In genomic region chr11:78646564-78647185, GRCh38 we compare ENCODE assay signal across 8 cellular contexts.
A peak's percentile ranks its signal among the peaks of the same experiment; 100 is the strongest.
DNase-seq lines count a peak whose midpoint lies in the region; ATAC-seq and TF ChIP-seq lines count a peak whose summit lies in the region.

No MANE protein-coding gene starts in this region.

- H3K4me1 ChIP-seq in mucosa of descending colon (ENCODE audit: low read depth) (no peaks in the 10 kb centered on the region), testis (no peaks in the 10 kb centered on the region)

- ATAC-seq in HG02759 (IDR thresholded peaks at IDR 0.05; ENCODE audit: unreplicated experiment) (peak; percentile 59), mucosa of descending colon (peak; percentile 86), GM21447 (IDR thresholded peaks at IDR 0.05; ENCODE audit: unreplicated experiment) (no peak)

- H3K27me3 ChIP-seq in dorsolateral prefrontal cortex (peaks cover 0 to 3% (median 0%) of the 10 kb centered on the region in 45 donors), testis (no peaks in the 10 kb centered on the region)

- H3K27ac ChIP-seq in dorsolateral prefrontal cortex: no peak overlapping the region
- H3K27ac ChIP-seq in testis: no peak overlapping the region

- TF ChIP-seq POLR2A in testis (IDR thresholded peaks at IDR 0.05): no peak

- TF ChIP-seq CTCF in dorsolateral prefrontal cortex (IDR thresholded peaks at IDR 0.05 in 54 of 56, conservative IDR thresholded peaks at IDR 0.05 in 2 of 56; ENCODE audit: low read depth in 1 of 56, partially characterized antibody in 56 of 56): peak; percentile 65 to 89 (median 80)
- TF ChIP-seq CTCF in mucosa of descending colon (IDR thresholded peaks at IDR 0.05): peak; percentile 59
- TF ChIP-seq CTCF in testis (IDR thresholded peaks at IDR 0.05): peak; percentile 65 to 92 (median 82)

- DNase-seq in DMS79 (lab: John Stamatoyannopoulos, UW) (peak; percentile 39), NCI-H2196 (lab: John Stamatoyannopoulos, UW; ENCODE audit: unreplicated experiment) (peak; percentile 79), dorsolateral prefrontal cortex (peak in 4 of 10 donors; percentile 19 to 57 (median 38)), mucosa of descending colon (peak in 2 of 3 donors; percentile 40 to 87), testis (peak; percentile 77)
- peak; percentile 39 for DNase-seq in activated CD4-positive, CD25-positive, alpha-beta regulatory T cell treated with anti-CD3 and anti-CD28 coated beads, Interleukin-2, amount 50 U/mL, for 16 hours (ENCODE audit: low read depth, low spot score)

- WGBS in testis, 2 donors: 44 to 53% methylated on average over 7 of the region's 7 CpGs

- H3K4me3 ChIP-seq in dorsolateral prefrontal cortex: no peak overlapping the region
- no peak overlapping the region for H3K4me3 ChIP-seq in mucosa of descending colon
- no peak overlapping the region for H3K4me3 ChIP-seq in testis

- H3K36me3 ChIP-seq in mucosa of descending colon (ENCODE audit: low read depth) (no peaks in the 10 kb centered on the region), testis (ENCODE audit: low read depth, missing control alignments) (no peaks in the 10 kb centered on the region)

- intact Hi-C loops in dorsolateral prefrontal cortex (cut with DNase I) (loop anchor here (5.0 to 10.0 kb wide), 7 partner anchors 71 to 846 kb away; no protein-coding TSS in a partner anchor), mucosa of descending colon (cut with DNase I, micrococcal nuclease) (loop anchor here (10.0 kb wide), 3 partner anchors 158 to 448 kb away; no protein-coding TSS in a partner anchor), testis (cut with DNase I; ENCODE audit: low total_unique reads) (no loop called here)

- no peaks in the 10 kb centered on the region for H3K9me3 ChIP-seq in mucosa of descending colon
- no peaks in the 10 kb centered on the region for H3K9me3 ChIP-seq in testis
